Comparison of ENCODE assay signal across 15 cellular contexts in the genomic region with DNA sequence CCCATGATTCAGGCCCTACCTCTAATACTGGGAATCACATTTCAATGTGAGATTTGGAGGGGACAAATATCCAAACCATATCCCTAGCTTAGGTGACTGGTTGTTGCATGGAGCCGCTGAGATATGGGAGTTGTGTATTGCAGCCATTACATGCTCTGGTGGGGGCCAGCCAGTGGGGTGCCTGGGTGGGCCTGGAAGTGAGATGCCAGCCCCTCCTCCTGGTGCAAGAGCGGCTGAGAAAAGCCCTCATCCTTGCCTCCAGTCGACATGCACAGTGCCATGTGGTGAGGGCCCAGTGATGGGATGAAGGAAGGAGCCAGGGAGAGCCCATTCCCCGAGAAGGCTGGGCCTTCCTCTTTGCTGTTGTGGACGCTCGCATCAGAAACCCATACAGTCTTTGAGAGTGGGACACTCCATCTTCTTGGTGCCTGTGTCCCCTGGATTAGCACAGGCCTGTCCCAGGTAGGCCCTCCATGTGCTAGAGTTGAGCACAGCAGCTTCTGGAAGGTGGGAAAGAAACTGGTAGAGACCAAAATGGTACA.
DNase-seq lines count a peak whose midpoint lies in the region; ATAC-seq and TF ChIP-seq lines count a peak whose summit lies in the region.
"Had no signal": no experiment of that assay in that cellular context is flagged by ENCODE, and none has a peak within 500 bp of the region (broad histone marks: within the 10 kb centered on the region; RNA-seq: fewer than 3 reads in every experiment).

No MANE protein-coding gene starts in this region.

- ATAC-seq in activated CD8-positive, alpha-beta memory T cell treated with anti-CD3 and anti-CD28 coated beads, Interleukin-2, amount 10 ng/mL, durations not matched to agents 7 days and 5 days = no peak
- ATAC-seq in left lobe of liver = no peak
- ATAC-seq in GM19455 (IDR thresholded peaks at IDR 0.05; ENCODE audit: unreplicated experiment) = no peak

- peaks cover 9 to 20% (median 10%) of the 10 kb centered on the region in 3 donors for H3K27me3 Mint-ChIP-seq in CD14-positive monocyte (ENCODE audit: low read depth in 3 of 3)
- peaks cover 3% of the 10 kb centered on the region for H3K27me3 Mint-ChIP-seq in activated CD8-positive, alpha-beta memory T cell treated with anti-CD3 and anti-CD28 coated beads, Interleukin-2, amount 10 ng/mL, durations not matched to agents 7 days and 5 days
- peaks cover 19% of the 10 kb centered on the region for H3K27me3 Mint-ChIP-seq in type B pancreatic cell
- no peaks in the 10 kb centered on the region for H3K27me3 Mint-ChIP-seq in activated CD4-positive, alpha-beta T cell treated with anti-CD3 and anti-CD28 coated beads, Interleukin-2, amount 10 ng/mL, durations not matched to agents 24 days and 14 days

- DNase-seq in CD14-positive monocyte (ENCODE audit: low spot score) (peak; percentile 33), left lobe of liver (ENCODE audit: low spot score) (peak; percentile 26), type B pancreatic cell (ENCODE audit: extremely low spot score, unreplicated experiment) (peak; percentile 32), SHP77 (lab: John Stamatoyannopoulos, UW) (no peak)
- DNase-seq in activated CD8-positive, alpha-beta memory T cell treated with anti-CD3 and anti-CD28 coated beads, Interleukin-2, amount 10 ng/mL, durations not matched to agents 7 days and 5 days = peak; percentile 11
- no peak for DNase-seq in activated CD4-positive, alpha-beta T cell treated with anti-CD3 and anti-CD28 coated beads, Interleukin-2, amount 10 ng/mL, durations not matched to agents 24 days and 14 days
- DNase-seq: ACHN; BE2C; C1 segment of cervical spinal cord; Caco-2; CD4-positive, alpha-beta T cell; GOT3; H7; IMR-90 had no signal

- TF ChIP-seq CTCF in CD14-positive monocyte (IDR thresholded peaks at IDR 0.05) = no peak
- TF ChIP-seq CTCF in type B pancreatic cell (conservative IDR thresholded peaks at IDR 0.05) = no peak

- H3K9me3 Mint-ChIP-seq in CD14-positive monocyte = peaks cover 0 to 29% (median 14%) of the 10 kb centered on the region in 7 donors
- peaks cover 4% of the 10 kb centered on the region for H3K9me3 Mint-ChIP-seq in activated CD8-positive, alpha-beta memory T cell treated with anti-CD3 and anti-CD28 coated beads, Interleukin-2, amount 10 ng/mL, durations not matched to agents 7 days and 5 days (ENCODE audit: low read depth)
- no peaks in the 10 kb centered on the region for H3K9me3 Mint-ChIP-seq in type B pancreatic cell
- H3K9me3 Mint-ChIP-seq in activated CD4-positive, alpha-beta T cell treated with anti-CD3 and anti-CD28 coated beads, Interleukin-2, amount 10 ng/mL, durations not matched to agents 24 days and 14 days = peaks cover 4% of the 10 kb centered on the region
- H3K9me3 Mint-ChIP-seq: CD4-positive, alpha-beta T cell had no signal

- H3K36me3 Mint-ChIP-seq in CD14-positive monocyte (no peaks in the 10 kb centered on the region), type B pancreatic cell (no peaks in the 10 kb centered on the region)
- H3K36me3 Mint-ChIP-seq in activated CD8-positive, alpha-beta memory T cell treated with anti-CD3 and anti-CD28 coated beads, Interleukin-2, amount 10 ng/mL, durations not matched to agents 7 days and 5 days = no peaks in the 10 kb centered on the region
- H3K36me3 Mint-ChIP-seq in activated CD4-positive, alpha-beta T cell treated with anti-CD3 and anti-CD28 coated beads, Interleukin-2, amount 10 ng/mL, durations not matched to agents 24 days and 14 days (ENCODE audit: low read depth) = no peaks in the 10 kb centered on the region

- H3K4me1 Mint-ChIP-seq in CD14-positive monocyte (no peaks in the 10 kb centered on the region), type B pancreatic cell (ENCODE audit: unreplicated experiment) (no peaks in the 10 kb centered on the region)
- H3K4me1 Mint-ChIP-seq in activated CD8-positive, alpha-beta memory T cell treated with anti-CD3 and anti-CD28 coated beads, Interleukin-2, amount 10 ng/mL, durations not matched to agents 7 days and 5 days = no peaks in the 10 kb centered on the region
- H3K4me1 Mint-ChIP-seq in activated CD4-positive, alpha-beta T cell treated with anti-CD3 and anti-CD28 coated beads, Interleukin-2, amount 10 ng/mL, durations not matched to agents 24 days and 14 days = no peaks in the 10 kb centered on the region

- intact Hi-C loops in CD14-positive monocyte (cut with micrococcal nuclease) = no loop called here
- intact Hi-C loops in activated CD4-positive, alpha-beta T cell treated with anti-CD3 and anti-CD28 coated beads, Interleukin-2, amount 10 ng/mL, durations not matched to agents 24 days and 14 days (cut with micrococcal nuclease) = no loop called here

- H3K4me3 Mint-ChIP-seq in CD14-positive monocyte = no peak overlapping the region
- no peak overlapping the region for H3K4me3 Mint-ChIP-seq in activated CD8-positive, alpha-beta memory T cell treated with anti-CD3 and anti-CD28 coated beads, Interleukin-2, amount 10 ng/mL, durations not matched to agents 7 days and 5 days
- H3K4me3 Mint-ChIP-seq in type B pancreatic cell = no peak overlapping the region
- no peak overlapping the region for H3K4me3 Mint-ChIP-seq in activated CD4-positive, alpha-beta T cell treated with anti-CD3 and anti-CD28 coated beads, Interleukin-2, amount 10 ng/mL, durations not matched to agents 24 days and 14 days
- H3K4me3 Mint-ChIP-seq: CD4-positive, alpha-beta T cell had no signal

- CTCF ChIA-PET in activated CD8-positive, alpha-beta memory T cell treated with anti-CD3 and anti-CD28 coated beads, Interleukin-2, amount 10 ng/mL, durations not matched to agents 7 days and 5 days (lab: Charles Lee) = no interaction called here

- H3K27ac Mint-ChIP-seq in CD14-positive monocyte = no peak overlapping the region
- H3K27ac Mint-ChIP-seq in activated CD8-positive, alpha-beta memory T cell treated with anti-CD3 and anti-CD28 coated beads, Interleukin-2, amount 10 ng/mL, durations not matched to agents 7 days and 5 days = no peak overlapping the region
- H3K27ac Mint-ChIP-seq in type B pancreatic cell = no peak overlapping the region
- H3K27ac Mint-ChIP-seq in activated CD4-positive, alpha-beta T cell treated with anti-CD3 and anti-CD28 coated beads, Interleukin-2, amount 10 ng/mL, durations not matched to agents 24 days and 14 days = no peak overlapping the region
- H3K27ac Mint-ChIP-seq: CD4-positive, alpha-beta T cell had no signal

Comparison
In these comparisons a context has a peak if more than half of its experiments do, and no peak if none do; other contexts are left out.
1. DNase-seq: peak in CD14-positive monocyte (single experiment), activated CD8-positive, alpha-beta memory T cell treated with anti-CD3 and anti-CD28 coated beads, Interleukin-2, amount 10 ng/mL, durations not matched to agents 7 days and 5 days (single experiment), left lobe of liver (single experiment) and type B pancreatic cell (single experiment); none in activated CD4-positive, alpha-beta T cell treated with anti-CD3 and anti-CD28 coated beads, Interleukin-2, amount 10 ng/mL, durations not matched to agents 24 days and 14 days (single experiment) and SHP77 (0 of 2).